Comparison of ENCODE assay signal across 9 cellular contexts in the genomic region with DNA sequence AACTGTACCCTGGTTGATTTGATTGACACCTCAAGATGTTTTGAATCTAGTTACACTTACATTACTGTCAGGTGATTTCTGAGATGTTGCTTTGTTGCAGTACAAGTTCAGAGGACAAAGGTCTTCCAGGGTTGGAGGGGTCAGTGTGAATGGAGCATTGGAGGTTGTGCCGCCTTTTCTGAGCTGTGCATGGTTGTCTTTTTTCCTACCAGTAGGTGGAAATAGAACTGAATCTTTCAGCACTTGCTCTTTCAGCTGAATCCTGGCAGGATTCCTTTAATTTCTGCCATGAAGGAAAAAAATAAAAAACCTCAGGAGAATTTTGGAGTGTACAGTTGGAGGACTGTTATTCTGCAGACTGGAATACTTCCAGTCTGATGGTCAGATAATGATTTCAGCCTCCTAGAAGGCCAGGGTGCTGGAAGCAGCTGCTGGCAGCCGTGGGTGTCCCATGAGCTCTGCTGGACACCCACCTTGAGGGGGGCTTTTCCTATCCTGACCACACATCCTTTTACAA.
DNase-seq lines count a peak whose midpoint lies in the region; ATAC-seq, FAIRE-seq and TF ChIP-seq lines count a peak whose summit lies in the region.
"Had no signal": no experiment of that assay in that cellular context is flagged by ENCODE, and none has a peak within 500 bp of the region (broad histone marks: within the 10 kb centered on the region; RNA-seq: fewer than 3 reads in every experiment).

No MANE protein-coding gene starts in this region.

- H3K4me3 Mint-ChIP-seq in astrocyte (ENCODE audit: unreplicated experiment): no peak overlapping the region

- RAD21 ChIA-PET in HCT116 (lab: Charles Lee; ENCODE audit: low non-redundant PET in 1 of 2, low total read pairs in 2 of 2, uncharacterized antibody in 2 of 2, unreplicated experiment in 2 of 2): no interaction called here

- peaks cover 4% of the 10 kb centered on the region for H3K9me3 Mint-ChIP-seq in astrocyte (ENCODE audit: unreplicated experiment)

- H3K9me3 ChIP-seq in HCT116 (ENCODE audit: control insufficient read depth in 1 of 2, insufficient read depth in 1 of 2, low read depth in 1 of 2, low read length in 2 of 2): no peaks in the 10 kb centered on the region
- no peaks in the 10 kb centered on the region for H3K9me3 ChIP-seq in astrocyte (ENCODE audit: insufficient read depth, low read depth, low read length)
- H3K9me3 ChIP-seq in hepatocyte (ENCODE audit: low read depth): no peaks in the 10 kb centered on the region

- no peak for DNase-seq in HCT116 (ENCODE audit: low read depth, low spot score)
- peak; percentile 51 for DNase-seq in astrocyte (ENCODE audit: low read depth)
- peak; percentile 61 for DNase-seq in hepatocyte (ENCODE audit: low spot score)
- DNase-seq in smooth muscle cell of the brain vasculature (ENCODE audit: low read depth, low spot score): peak; percentile 51
- DNase-seq in NK-92 (lab: John Stamatoyannopoulos, UW; ENCODE audit: unreplicated experiment): no peak
- no peak for DNase-seq in central memory CD4-positive, alpha-beta T cell
- no peak for DNase-seq in NCI-H128 (lab: John Stamatoyannopoulos, UW; ENCODE audit: unreplicated experiment)
- DNase-seq in activated gamma-delta T cell treated with Interleukin-2 at 50 U/mL for 16 hours: no peak

- TF ChIP-seq POLR2A in HCT116 (IDR thresholded peaks at IDR 0.05; ENCODE audit: borderline replicate concordance, extremely low read depth, insufficient read depth, insufficient read length): no peak

- H3K4me1 ChIP-seq in HCT116 (ENCODE audit: control insufficient read depth in 1 of 2, insufficient read depth in 2 of 2, low read length in 2 of 2) (no peaks in the 10 kb centered on the region), astrocyte (ENCODE audit: insufficient read depth, low read length) (no peaks in the 10 kb centered on the region), hepatocyte (ENCODE audit: insufficient read depth) (peaks cover 7% of the 10 kb centered on the region)

- no peak overlapping the region for H3K4me2 ChIP-seq in HCT116 (ENCODE audit: low read length)
- H3K4me2 ChIP-seq in astrocyte (ENCODE audit: low read length): no peak overlapping the region
- H3K4me2 ChIP-seq in hepatocyte: peak overlapping the region; percentile 47

- POLR2A ChIA-PET in HCT116 (lab: Charles Lee): no interaction called here

- peak; percentile 90 for FAIRE-seq in astrocyte (lab: Jason Lieb, UNC)

- no peaks in the 10 kb centered on the region for H4K20me1 ChIP-seq in HCT116 (ENCODE audit: insufficient read depth)
- no peaks in the 10 kb centered on the region for H4K20me1 ChIP-seq in astrocyte (ENCODE audit: insufficient read depth, low read length)
- no peaks in the 10 kb centered on the region for H4K20me1 ChIP-seq in hepatocyte (ENCODE audit: insufficient read depth, poor library complexity, severe bottlenecking)

- intact Hi-C loops in HCT116 (cut with micrococcal nuclease): no loop called here

- ATAC-seq in HCT116: peak; percentile 53; the same call in 1 of the 2 replicates

- no peak overlapping the region for H3K4me3 ChIP-seq in HCT116 (replicated peaks in 1 of 2; ENCODE audit: low read depth in 1 of 2, low read length in 2 of 2)
- no peak overlapping the region for H3K4me3 ChIP-seq in astrocyte (ENCODE audit: insufficient read depth, low read depth, low read length)
- H3K4me3 ChIP-seq in hepatocyte: no peak overlapping the region
- H3K4me3 ChIP-seq: skin epidermis had no signal

- H3K27me3 ChIP-seq in HCT116 (ENCODE audit: insufficient read depth, low read length): no peaks in the 10 kb centered on the region
- H3K27me3 ChIP-seq in astrocyte (ENCODE audit: insufficient read depth, low read length): no peaks in the 10 kb centered on the region
- no peaks in the 10 kb centered on the region for H3K27me3 ChIP-seq in hepatocyte

- no peaks in the 10 kb centered on the region for H3K79me2 ChIP-seq in HCT116 (ENCODE audit: insufficient read depth, low read length)
- H3K79me2 ChIP-seq in astrocyte (ENCODE audit: insufficient read depth, low read length): no peaks in the 10 kb centered on the region
- H3K79me2 ChIP-seq in hepatocyte: peaks cover 11% of the 10 kb centered on the region

- H3K9ac ChIP-seq in HCT116 (ENCODE audit: low read length) (no peak overlapping the region), astrocyte (ENCODE audit: low read length) (no peak overlapping the region)

- H2AFZ ChIP-seq in HCT116 (ENCODE audit: low read depth, low read length, poor library complexity, severe bottlenecking): no peak overlapping the region
- H2AFZ ChIP-seq in astrocyte (ENCODE audit: low read depth, low read length): no peak overlapping the region
- H2AFZ ChIP-seq in hepatocyte: no peak overlapping the region

- WGBS in hepatocyte (ENCODE audit: low lambda C conversion rate, missing lambda C conversion rate): 39% methylated on average over 2 of the region's 2 CpGs

- H3K4me1 Mint-ChIP-seq in astrocyte (ENCODE audit: low read depth, unreplicated experiment): peaks cover 6% of the 10 kb centered on the region

- peaks cover 6% of the 10 kb centered on the region for H3K27me3 Mint-ChIP-seq in astrocyte (ENCODE audit: low read depth, unreplicated experiment)

- CTCF ChIA-PET in HCT116 (lab: Charles Lee): interaction anchor here (1.1 to 1.4 kb wide), 2 partner anchors 150 to 244 kb away, joined by 4 to 5 read pairs; no protein-coding TSS in a partner anchor

- TF ChIP-seq CTCF in HCT116 (IDR thresholded peaks at IDR 0.05 in 2 of 3, conservative IDR thresholded peaks at IDR 0.05 in 1 of 3; ENCODE audit: borderline replicate concordance in 1 of 3, insufficient read depth in 1 of 3, low read depth in 2 of 3, low read length in 2 of 3): 0 out of 6 replicates have a peak, but pooled peaks of 2 of the 3 experiments have one; percentile 10 to 23
- TF ChIP-seq CTCF in astrocyte (IDR thresholded peaks at IDR 0.05; ENCODE audit: insufficient read depth, low read depth, low read length): peak; percentile 47
- TF ChIP-seq CTCF in hepatocyte (IDR thresholded peaks at IDR 0.05; ENCODE audit: poor library complexity): peak; percentile 64

- H3K27ac ChIP-seq in HCT116 (ENCODE audit: low read depth, low read length) (no peak overlapping the region), astrocyte (ENCODE audit: low read depth, low read length) (no peak overlapping the region), hepatocyte (peak overlapping the region; percentile 42)
- H3K27ac ChIP-seq: skin epidermis had no signal

- no peak overlapping the region for H3K27ac Mint-ChIP-seq in astrocyte (ENCODE audit: unreplicated experiment)

- peak; percentile 30; the same call in 1 of the 2 replicates for TF ChIP-seq RAD21 in HCT116 (IDR thresholded peaks at IDR 0.05; ENCODE audit: low read depth)

- BruUV-seq in HCT116 (replicated peaks; lab: Mats Ljungman, UMichigan): no TSS peak

- H3K9me2 ChIP-seq in HCT116 (ENCODE audit: insufficient read depth) (no peaks in the 10 kb centered on the region), hepatocyte (replicated peaks; ENCODE audit: insufficient read depth) (no peaks in the 10 kb centered on the region)

- H3K36me3 ChIP-seq in HCT116 (ENCODE audit: control insufficient read depth in 1 of 2, insufficient read depth in 2 of 2, low read length in 2 of 2) (no peaks in the 10 kb centered on the region), astrocyte (ENCODE audit: insufficient read depth, low read length) (no peaks in the 10 kb centered on the region), hepatocyte (replicated peaks; ENCODE audit: insufficient read depth, low read depth) (no peaks in the 10 kb centered on the region)

- no peaks in the 10 kb centered on the region for H3K36me3 Mint-ChIP-seq in astrocyte (ENCODE audit: low read depth, unreplicated experiment)

TF ChIP-seq in HCT116, 20 proteins besides CTCF, POLR2A, EP300 and RAD21 (continues in another document):
- TF ChIP-seq, protein P1, sequence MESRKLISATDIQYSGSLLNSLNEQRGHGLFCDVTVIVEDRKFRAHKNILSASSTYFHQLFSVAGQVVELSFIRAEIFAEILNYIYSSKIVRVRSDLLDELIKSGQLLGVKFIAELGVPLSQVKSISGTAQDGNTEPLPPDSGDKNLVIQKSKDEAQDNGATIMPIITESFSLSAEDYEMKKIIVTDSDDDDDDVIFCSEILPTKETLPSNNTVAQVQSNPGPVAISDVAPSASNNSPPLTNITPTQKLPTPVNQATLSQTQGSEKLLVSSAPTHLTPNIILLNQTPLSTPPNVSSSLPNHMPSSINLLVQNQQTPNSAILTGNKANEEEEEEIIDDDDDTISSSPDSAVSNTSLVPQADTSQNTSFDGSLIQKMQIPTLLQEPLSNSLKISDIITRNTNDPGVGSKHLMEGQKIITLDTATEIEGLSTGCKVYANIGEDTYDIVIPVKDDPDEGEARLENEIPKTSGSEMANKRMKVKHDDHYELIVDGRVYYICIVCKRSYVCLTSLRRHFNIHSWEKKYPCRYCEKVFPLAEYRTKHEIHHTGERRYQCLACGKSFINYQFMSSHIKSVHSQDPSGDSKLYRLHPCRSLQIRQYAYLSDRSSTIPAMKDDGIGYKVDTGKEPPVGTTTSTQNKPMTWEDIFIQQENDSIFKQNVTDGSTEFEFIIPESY (IDR thresholded peaks at IDR 0.05; ENCODE audit: extremely low read depth, insufficient replicate concordance, low read length): no peak
- TF ChIP-seq FOSL1 (IDR thresholded peaks at IDR 0.05; ENCODE audit: low read depth) (no peak), CEBPB (IDR thresholded peaks at IDR 0.05; ENCODE audit: low read depth) (no peak), ZNF274 (IDR thresholded peaks at IDR 0.05; ENCODE audit: low read depth, low read length) (no peak), TCF7L2 (IDR thresholded peaks at IDR 0.05; ENCODE audit: borderline replicate concordance, extremely low read depth, insufficient read depth, insufficient read length) (no peak), ZFX (IDR thresholded peaks at IDR 0.05) (no peak), SP1 (IDR thresholded peaks at IDR 0.05; ENCODE audit: low read depth) (no peak)
- TF ChIP-seq, protein P2, sequence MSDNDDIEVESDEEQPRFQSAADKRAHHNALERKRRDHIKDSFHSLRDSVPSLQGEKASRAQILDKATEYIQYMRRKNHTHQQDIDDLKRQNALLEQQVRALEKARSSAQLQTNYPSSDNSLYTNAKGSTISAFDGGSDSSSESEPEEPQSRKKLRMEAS (IDR thresholded peaks at IDR 0.05): no peak
- TF ChIP-seq, protein P3, sequence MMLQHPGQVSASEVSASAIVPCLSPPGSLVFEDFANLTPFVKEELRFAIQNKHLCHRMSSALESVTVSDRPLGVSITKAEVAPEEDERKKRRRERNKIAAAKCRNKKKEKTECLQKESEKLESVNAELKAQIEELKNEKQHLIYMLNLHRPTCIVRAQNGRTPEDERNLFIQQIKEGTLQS (IDR thresholded peaks at IDR 0.05): no peak

Comparison
In these comparisons a context has a peak if more than half of its experiments do, and no peak if none do; other contexts are left out.
1. DNase-seq: peak in astrocyte (single experiment), hepatocyte (single experiment) and smooth muscle cell of the brain vasculature (single experiment); none in HCT116 (single experiment), NK-92 (single experiment), central memory CD4-positive, alpha-beta T cell (single experiment), NCI-H128 (single experiment) and activated gamma-delta T cell treated with Interleukin-2 at 50 U/mL for 16 hours (single experiment).
2. Peak in every context shown above with its lines, with median percentiles within 50 percentile points of each other: CTCF ChIP-seq.